Comparison of ENCODE assay signal across 10 cellular contexts in genomic region chr21:37079211-37079824, GRCh38. TPM values are rescaled to one million over a fixed set of nuclear protein-coding genes. Genes with fewer than 3 reads are reported as not detected.
DNase-seq lines count a peak whose midpoint lies in the region; TF ChIP-seq lines count a peak whose summit lies in the region.
"Had no signal": no experiment of that assay in that cellular context is flagged by ENCODE, and none has a peak within 500 bp of the region (broad histone marks: within the 10 kb centered on the region; RNA-seq: fewer than 3 reads in every experiment).

No MANE protein-coding gene starts in this region.

- no peaks in the 10 kb centered on the region for H3K9me3 Mint-ChIP-seq in dendritic cell treated with granulocyte-macrophage colony-stimulating factor and Interleukin-4, amounts not matched to agents 40 ng/mL and 50 ng/mL, for 4 days
- H3K9me3 Mint-ChIP-seq in activated CD4-positive, alpha-beta memory T cell treated with anti-CD3 and anti-CD28 coated beads for 36 hours: peaks cover 2% of the 10 kb centered on the region

- no peaks in the 10 kb centered on the region for H3K36me3 ChIP-seq in tibial artery

- POLR2A ChIA-PET in activated CD4-positive, alpha-beta memory T cell treated with anti-CD3 and anti-CD28 coated beads for 36 hours (lab: Charles Lee): no interaction called here

- no peak overlapping the region for H3K27ac ChIP-seq in 22Rv1
- no peak overlapping the region for H3K27ac ChIP-seq in tibial artery

- H3K9me3 ChIP-seq in tibial artery: no peaks in the 10 kb centered on the region

- H3K36me3 Mint-ChIP-seq in dendritic cell treated with granulocyte-macrophage colony-stimulating factor and Interleukin-4, amounts not matched to agents 40 ng/mL and 50 ng/mL, for 4 days (ENCODE audit: low read depth): peaks cover 5% of the 10 kb centered on the region
- no peaks in the 10 kb centered on the region for H3K36me3 Mint-ChIP-seq in activated CD4-positive, alpha-beta memory T cell treated with anti-CD3 and anti-CD28 coated beads for 36 hours

- intact Hi-C loops in dendritic cell treated with granulocyte-macrophage colony-stimulating factor and Interleukin-4, amounts not matched to agents 40 ng/mL and 50 ng/mL, for 4 days (cut with micrococcal nuclease): loop anchor here (10.0 kb wide), 3 partner anchors 285 to 925 kb away; partner anchors contain the start of genes DOP1B and DYRK1A
- intact Hi-C loops in activated CD4-positive, alpha-beta memory T cell treated with anti-CD3 and anti-CD28 coated beads for 36 hours (cut with micrococcal nuclease): no loop called here
- intact Hi-C loops in tibial artery (cut with DNase I; ENCODE audit: low total_unique reads): loop anchor here (10.0 kb wide), 1 partner anchor 85 kb away; no protein-coding TSS in a partner anchor

- CTCF ChIA-PET in activated CD4-positive, alpha-beta memory T cell treated with anti-CD3 and anti-CD28 coated beads for 36 hours (lab: Charles Lee): no interaction called here

- TF ChIP-seq CTCF in 22Rv1 (IDR thresholded peaks at IDR 0.05) (peak; percentile 66), tibial artery (IDR thresholded peaks at IDR 0.05) (no peak)

- peak overlapping the region; percentile 87 for H3K27ac Mint-ChIP-seq in dendritic cell treated with granulocyte-macrophage colony-stimulating factor and Interleukin-4, amounts not matched to agents 40 ng/mL and 50 ng/mL, for 4 days
- H3K27ac Mint-ChIP-seq in activated CD4-positive, alpha-beta memory T cell treated with anti-CD3 and anti-CD28 coated beads for 36 hours: no peak overlapping the region

- H3K4me3 Mint-ChIP-seq in dendritic cell treated with granulocyte-macrophage colony-stimulating factor and Interleukin-4, amounts not matched to agents 40 ng/mL and 50 ng/mL, for 4 days: peak overlapping the region; percentile 17
- no peak overlapping the region for H3K4me3 Mint-ChIP-seq in activated CD4-positive, alpha-beta memory T cell treated with anti-CD3 and anti-CD28 coated beads for 36 hours

- H3K27me3 ChIP-seq in tibial artery: no peaks in the 10 kb centered on the region

- peaks cover 44% of the 10 kb centered on the region for H3K4me1 Mint-ChIP-seq in dendritic cell treated with granulocyte-macrophage colony-stimulating factor and Interleukin-4, amounts not matched to agents 40 ng/mL and 50 ng/mL, for 4 days (ENCODE audit: low read depth)
- H3K4me1 Mint-ChIP-seq in activated CD4-positive, alpha-beta memory T cell treated with anti-CD3 and anti-CD28 coated beads for 36 hours (ENCODE audit: low read depth): peaks cover 52% of the 10 kb centered on the region

- H3K4me1 ChIP-seq in tibial artery: peaks cover 0 to 20% (median 11%) of the 10 kb centered on the region in 4 donors

- DNase-seq in ELR (ENCODE audit: low read depth) (peak; percentile 45), NOMO-1 treated with DMSO at 0.1 percent for 48 hours (lab: John Stamatoyannopoulos, UW; ENCODE audit: unreplicated experiment) (peak; percentile 80), DMS 273 treated with DMSO at 0.1 percent for 48 hours (lab: John Stamatoyannopoulos, UW) (no peak), tibial artery (no peak), NCI-H2029 treated with DMSO at 0.1 percent for 48 hours (lab: John Stamatoyannopoulos, UW) (no peak)
- DNase-seq in activated CD4-positive, alpha-beta memory T cell treated with anti-CD3 and anti-CD28 coated beads for 36 hours: no peak
- DNase-seq: activated CD8-positive, alpha-beta memory T cell treated with anti-CD3 and anti-CD28 coated beads for 24 hours; aorta had no signal

- H3K27me3 Mint-ChIP-seq in dendritic cell treated with granulocyte-macrophage colony-stimulating factor and Interleukin-4, amounts not matched to agents 40 ng/mL and 50 ng/mL, for 4 days: no peaks in the 10 kb centered on the region
- H3K27me3 Mint-ChIP-seq in activated CD4-positive, alpha-beta memory T cell treated with anti-CD3 and anti-CD28 coated beads for 36 hours: no peaks in the 10 kb centered on the region

- H3K4me3 ChIP-seq in tibial artery: no peak overlapping the region

RNA-seq across cellular contexts. Expression of gene TTC3, which starts 6.3 kb away (rescaled TPM):
- total RNA-seq in activated CD4-positive, alpha-beta memory T cell treated with anti-CD3 and anti-CD28 coated beads for 36 hours: 10 to 100 TPM; 63.1 to 65.6 TPM

RNA-seq across cellular contexts. Expression of gene PIGP, which starts 6.4 kb away (rescaled TPM):
- total RNA-seq in activated CD4-positive, alpha-beta memory T cell treated with anti-CD3 and anti-CD28 coated beads for 36 hours: 10 to 100 TPM; 19.2 to 21.2 TPM

Comparison
In these comparisons a context has a peak if more than half of its experiments do, and no peak if none do; other contexts are left out.
1. DNase-seq: peak in ELR (single experiment) and NOMO-1 treated with DMSO at 0.1 percent for 48 hours (single experiment); none in activated CD4-positive, alpha-beta memory T cell treated with anti-CD3 and anti-CD28 coated beads for 36 hours (single experiment), DMS 273 treated with DMSO at 0.1 percent for 48 hours (single experiment), tibial artery (0 of 2) and NCI-H2029 treated with DMSO at 0.1 percent for 48 hours (single experiment).